In the genomic region with DNA sequence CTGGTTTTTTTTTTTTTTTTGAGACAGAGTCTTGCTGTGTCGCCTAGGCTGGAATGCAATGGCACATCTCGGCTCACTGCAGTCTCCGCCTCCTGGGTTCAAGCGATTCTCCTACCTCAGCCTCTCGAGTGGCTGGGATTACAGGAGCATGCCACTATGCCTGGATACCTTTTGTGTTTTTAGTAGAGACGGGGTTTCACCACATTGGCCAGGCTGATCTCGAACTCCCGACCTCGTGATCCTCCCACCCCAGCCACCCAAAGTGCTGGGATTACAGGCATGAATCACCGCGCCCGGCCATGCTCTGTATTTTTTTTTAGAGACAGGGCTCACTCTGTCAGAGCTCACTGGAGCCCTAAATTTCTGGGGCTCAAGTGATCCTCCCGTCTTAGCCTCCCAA, we compare ENCODE assay signal across 30 cellular contexts. TPM values are rescaled to one million over a fixed set of nuclear protein-coding genes. Genes with fewer than 3 reads are reported as not detected.
"Had no signal": no experiment of that assay in that cellular context is flagged by ENCODE, and none has a peak within 500 bp of the region (broad histone marks: within the 10 kb centered on the region; RNA-seq: fewer than 3 reads in every experiment).

No MANE protein-coding gene starts in this region.

- DNase-seq: activated B cell treated with CpG ODN at 0.5 μM for 24 hours; activated CD4-positive, alpha-beta memory T cell treated with anti-CD3 and anti-CD28 coated beads for 36 hours; activated CD4-positive, alpha-beta T cell treated with anti-CD3 and anti-CD28 coated beads for 36 hours; activated CD4-positive, alpha-beta T cell treated with anti-CD3 and anti-CD28 coated beads, Interleukin-2, amount 10 ng/mL, durations not matched to agents 24 days and 14 days; activated CD8-positive, alpha-beta memory T cell treated with anti-CD3 and anti-CD28 coated beads, Interleukin-2, amount 50 U/mL, for 48 hours; activated gamma-delta T cell; activated naive CD4-positive, alpha-beta T cell; activated naive CD4-positive, alpha-beta T cell treated with anti-CD3 and anti-CD28 coated beads, Interleukin-2, amount 10 ng/mL, durations not matched to agents 7 days and 5 days; activated naive CD8-positive, alpha-beta T cell treated with anti-CD3 and anti-CD28 coated beads, Interleukin-2, amount 10 ng/mL, durations not matched to agents 7 days and 5 days; activated T-cell treated with anti-CD3 and anti-CD28 coated beads for 4 hours; activated T-cell treated with anti-CD3 and anti-CD28 coated beads, Interleukin-2, amount 50 U/mL, for 24 hours; activated T-cell treated with anti-CD3 and anti-CD28 coated beads, Interleukin-2, amount 50 U/mL, for 72 hours; effector memory CD4-positive, alpha-beta T cell; erythroblast; foreskin keratinocyte; gastrocnemius medialis; glutamatergic neuron; T-helper 1 cell; T-helper 17 cell; T1000; WERI-Rb-1 had no signal

- H3K27ac ChIP-seq: ascending aorta, coronary artery, dorsolateral prefrontal cortex, esophagus muscularis mucosa, foreskin keratinocyte, gastrocnemius medialis, WERI-Rb-1 had no signal

- H3K27me3 ChIP-seq: ascending aorta, dorsolateral prefrontal cortex, esophagus muscularis mucosa, gastrocnemius medialis had no signal

- ATAC-seq: activated CD4-positive, alpha-beta T cell treated with anti-CD3 and anti-CD28 coated beads for 36 hours; activated CD4-positive, CD25-positive, alpha-beta regulatory T cell treated with anti-CD3 and anti-CD28 coated beads, Interleukin-2, amount 50 U/mL, for 24 hours; activated naive CD4-positive, alpha-beta T cell treated with anti-CD3 and anti-CD28 coated beads, Interleukin-2, amount 50 U/mL, for 72 hours; activated T-cell treated with anti-CD3 and anti-CD28 coated beads, Interleukin-2, amount 50 U/mL, for 72 hours; foreskin keratinocyte; gastrocnemius medialis; T-helper 17 cell had no signal

- FAIRE-seq: bronchial epithelial cell had no signal

- H3K4me1 ChIP-seq: ascending aorta, esophagus muscularis mucosa, foreskin keratinocyte, gastrocnemius medialis had no signal

- H3K9me3 ChIP-seq: ascending aorta, esophagus muscularis mucosa, gastrocnemius medialis had no signal

- H3K4me3 ChIP-seq: ascending aorta, coronary artery, dorsolateral prefrontal cortex, esophagus muscularis mucosa, gastrocnemius medialis had no signal

- H3K36me3 ChIP-seq: ascending aorta, esophagus muscularis mucosa, gastrocnemius medialis, WERI-Rb-1 had no signal

RNA-seq across cellular contexts. Expression of a gene that starts 32.6 kb away (rescaled TPM):
- total RNA-seq: activated B cell treated with CpG ODN at 0.5 μM for 24 hours; activated CD4-positive, alpha-beta memory T cell treated with anti-CD3 and anti-CD28 coated beads for 36 hours; activated CD4-positive, alpha-beta T cell treated with anti-CD3 and anti-CD28 coated beads for 36 hours; activated CD4-positive, alpha-beta T cell treated with anti-CD3 and anti-CD28 coated beads, Interleukin-2, amount 10 ng/mL, durations not matched to agents 24 days and 14 days; activated naive CD4-positive, alpha-beta T cell treated with anti-CD3 and anti-CD28 coated beads, Interleukin-2, amount 50 U/mL, for 72 hours; activated naive CD8-positive, alpha-beta T cell treated with anti-CD3 and anti-CD28 coated beads, Interleukin-2, amount 10 ng/mL, durations not matched to agents 7 days and 5 days; activated T-cell treated with anti-CD3 and anti-CD28 coated beads, Interleukin-2, amount 50 U/mL, for 72 hours; ascending aorta; bronchial epithelial cell; cardiac septum; cerebellum; dorsolateral prefrontal cortex; esophagus muscularis mucosa; foreskin keratinocyte; gastrocnemius medialis; T-helper 17 cell had no signal
- polyA plus RNA-seq: foreskin keratinocyte had no signal

RNA-seq across cellular contexts. Expression of a gene that starts 45.2 kb away (rescaled TPM):
- total RNA-seq: activated B cell treated with CpG ODN at 0.5 μM for 24 hours; activated CD4-positive, alpha-beta memory T cell treated with anti-CD3 and anti-CD28 coated beads for 36 hours; activated CD4-positive, alpha-beta T cell treated with anti-CD3 and anti-CD28 coated beads for 36 hours; activated CD4-positive, alpha-beta T cell treated with anti-CD3 and anti-CD28 coated beads, Interleukin-2, amount 10 ng/mL, durations not matched to agents 24 days and 14 days; activated naive CD4-positive, alpha-beta T cell treated with anti-CD3 and anti-CD28 coated beads, Interleukin-2, amount 50 U/mL, for 72 hours; activated naive CD8-positive, alpha-beta T cell treated with anti-CD3 and anti-CD28 coated beads, Interleukin-2, amount 10 ng/mL, durations not matched to agents 7 days and 5 days; activated T-cell treated with anti-CD3 and anti-CD28 coated beads, Interleukin-2, amount 50 U/mL, for 72 hours; ascending aorta; cardiac septum; foreskin keratinocyte; gastrocnemius medialis; T-helper 17 cell had no signal
- polyA plus RNA-seq: foreskin keratinocyte had no signal
